In the genomic region with DNA sequence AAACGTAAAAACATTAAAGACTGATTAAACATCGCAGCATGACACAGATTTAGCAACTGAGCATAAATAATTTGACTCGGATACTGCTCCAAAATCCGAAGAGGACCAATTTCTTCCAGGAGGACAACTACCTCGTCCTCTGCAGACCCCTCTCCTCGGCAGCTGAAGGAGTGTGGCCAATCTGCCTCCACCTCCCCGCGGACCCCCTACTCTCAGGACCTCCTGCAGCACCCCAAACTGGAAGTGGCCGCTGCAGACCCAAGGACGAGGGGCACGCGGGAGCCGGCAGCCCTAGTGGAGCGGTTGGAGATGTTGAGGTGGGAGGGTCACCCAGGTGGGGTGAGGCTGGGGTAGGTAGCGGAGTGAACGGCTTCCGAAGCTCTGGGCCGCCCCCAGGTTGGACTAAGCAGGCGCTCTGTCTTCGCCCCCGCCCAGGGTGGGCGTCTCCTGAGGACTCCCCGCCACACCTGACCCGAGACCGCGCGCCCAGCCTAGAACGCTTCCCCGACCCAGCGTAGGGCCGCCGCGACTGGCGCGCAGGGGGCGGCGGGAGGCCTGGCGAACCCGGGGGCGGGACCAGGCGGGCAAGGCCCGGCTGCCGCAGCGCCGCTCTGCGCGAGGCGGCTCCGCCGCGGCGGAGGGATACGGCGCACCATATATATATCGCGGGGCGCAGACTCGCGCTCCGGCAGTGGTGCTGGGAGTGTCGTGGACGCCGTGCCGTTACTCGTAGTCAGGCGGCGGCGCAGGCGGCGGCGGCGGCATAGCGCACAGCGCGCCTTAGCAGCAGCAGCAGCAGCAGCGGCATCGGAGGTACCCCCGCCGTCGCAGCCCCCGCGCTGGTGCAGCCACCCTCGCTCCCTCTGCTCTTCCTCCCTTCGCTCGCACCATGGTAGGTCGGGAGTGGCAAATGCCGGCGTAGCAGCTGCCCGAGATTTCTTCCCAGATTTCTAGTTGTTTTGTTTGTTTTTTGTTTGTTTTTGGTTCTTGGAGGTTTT, we compare ENCODE assay signal across 8 cellular contexts. TPM values are rescaled to one million over a fixed set of nuclear protein-coding genes. Genes with fewer than 3 reads are reported as not detected.
DNase-seq lines count a peak whose midpoint lies in the region; ATAC-seq, FAIRE-seq and TF ChIP-seq lines count a peak whose summit lies in the region.

Gene CALM1, plus strand, starts transcription at position 688 of the 998 bp plus-strand sequence. Its CDS starts 202 bp downstream, at position 890.

- H3K4me1 ChIP-seq in A673 (ENCODE audit: insufficient read depth, low read length, poor library complexity, severe bottlenecking): peaks cover 31% of the 10 kb centered on the region
- peaks cover 27 to 43% (median 39%) of the 10 kb centered on the region in 6 donors for H3K4me1 ChIP-seq in spleen

- TSS peak; percentile 83 for BruUV-seq in A673 (replicated peaks; lab: Mats Ljungman, UMichigan)

- FAIRE-seq in bronchial epithelial cell (lab: Jason Lieb, UNC): no peak

- no peaks in the 10 kb centered on the region for H3K9me3 Mint-ChIP-seq in WTC11

- H3K27ac ChIP-seq in A673 (ENCODE audit: low read depth, low read length, poor library complexity, severe bottlenecking): peak within 1 kb of the TSS; percentile 82
- peak within 1 kb of the TSS; percentile 90 to 98 (median 95) for H3K27ac ChIP-seq in spleen

- CTCF ChIA-PET in A673 (lab: Charles Lee) (interaction anchor here (1.1 kb wide), 1 partner anchor 95 kb away, joined by 3 read pairs; no protein-coding TSS in a partner anchor), WTC11 (lab: Charles Lee) (interaction anchor here (1.0 to 1.6 kb wide), 5 partner anchors 14 to 362 kb away, joined by 3 to 5 read pairs (median 3); no protein-coding TSS in a partner anchor)

- peak within 1 kb of the TSS; percentile 91 for H3K4me3 Mint-ChIP-seq in WTC11

- WGBS in spleen, 5 donors: 2 to 5% (median 2%) methylated on average over 24 to 89 of the region's 89 CpGs

- peaks cover 20% of the 10 kb centered on the region for H3K36me3 ChIP-seq in A673 (ENCODE audit: insufficient read depth, low read length, poor library complexity, severe bottlenecking)
- peaks cover 10% of the 10 kb centered on the region for H3K36me3 ChIP-seq in bronchial epithelial cell (ENCODE audit: control insufficient read depth, insufficient read depth, low read length)
- peaks cover 4 to 19% (median 16%) of the 10 kb centered on the region in 6 donors for H3K36me3 ChIP-seq in spleen

- TF ChIP-seq CTCF in A673 (conservative IDR thresholded peaks at IDR 0.05; ENCODE audit: low read depth, low read length): no peak
- no peak for TF ChIP-seq CTCF in WTC11 (IDR thresholded peaks at IDR 0.05)
- TF ChIP-seq CTCF in bronchial epithelial cell (IDR thresholded peaks at IDR 0.05; ENCODE audit: insufficient read depth, low read length, severe bottlenecking): peak; percentile 4
- peak in 7 of 11 experiments; percentile 18 to 30 (median 23) for TF ChIP-seq CTCF in spleen (IDR thresholded peaks at IDR 0.05 in 8 of 11, conservative IDR thresholded peaks at IDR 0.05 in 3 of 11)

- H3K27ac Mint-ChIP-seq in WTC11: peak within 1 kb of the TSS; percentile 87

- H3K27me3 ChIP-seq in A673 (replicated peaks; ENCODE audit: insufficient read depth, low read depth, low read length, poor library complexity) (no peaks in the 10 kb centered on the region), bronchial epithelial cell (ENCODE audit: control insufficient read depth, insufficient read depth, low read length) (no peaks in the 10 kb centered on the region), spleen (replicated peaks in 1 of 7) (no peaks in the 10 kb centered on the region)

- intact Hi-C loops in A673 (cut with micrococcal nuclease; ENCODE audit: unreplicated experiment): loop anchor here (2.0 to 5.0 kb wide), 3 partner anchors 14 to 121 kb away; no protein-coding TSS in a partner anchor
- intact Hi-C loops in spleen (cut with DNase I; ENCODE audit: low total_unique reads): loop anchor here (5.0 kb wide), 1 partner anchor 301 kb away; no protein-coding TSS in a partner anchor

- peak; percentile 99 to 100 (median 100) for TF ChIP-seq POLR2A in spleen (IDR thresholded peaks at IDR 0.05)

- H3K27me3 Mint-ChIP-seq in WTC11 (ENCODE audit: low read depth): peaks cover 4% of the 10 kb centered on the region; the same call in 1 of the 2 replicates

- H3K4me3 ChIP-seq in A673 (ENCODE audit: low read depth, low read length, poor library complexity, severe bottlenecking): peak within 1 kb of the TSS; percentile 90
- peak within 1 kb of the TSS; percentile 93 for H3K4me3 ChIP-seq in bronchial epithelial cell (ENCODE audit: low read depth, low read length)
- peak within 1 kb of the TSS; percentile 91 to 100 (median 100) for H3K4me3 ChIP-seq in spleen

- H3K36me3 Mint-ChIP-seq in WTC11: peaks cover 22% of the 10 kb centered on the region

- peak; percentile 94 for DNase-seq in A673 (ENCODE audit: low spot score)
- DNase-seq in NCI-H2196 treated with DMSO at 0.1 percent for 48 hours (lab: John Stamatoyannopoulos, UW; ENCODE audit: unreplicated experiment): peak; percentile 42
- peak; percentile 92 for DNase-seq in WTC11 (ENCODE audit: low spot score)
- peak; percentile 66 for DNase-seq in bronchial epithelial cell (ENCODE audit: low read depth)
- peak; percentile 88 for DNase-seq in inferior parietal cortex (ENCODE audit: extremely low spot score)
- DNase-seq in spleen: peak; percentile 99

- H3K4me1 Mint-ChIP-seq in WTC11: peaks cover 26% of the 10 kb centered on the region

- POLR2A ChIA-PET in A673 (lab: Charles Lee; ENCODE audit: low non-redundant PET) (interaction anchor here (0.6 kb wide), 1 partner anchor 43 kb away, joined by 3 read pairs; no protein-coding TSS in a partner anchor), WTC11 (lab: Charles Lee) (interaction anchor here (0.7 to 2.6 kb wide), 4 partner anchors 13 to 176 kb away, joined by 3 to 41 read pairs (median 4); no protein-coding TSS in a partner anchor)

- peak; percentile 54 for ATAC-seq in GM18858 (IDR thresholded peaks at IDR 0.05; ENCODE audit: unreplicated experiment)
- ATAC-seq in HG03066 (IDR thresholded peaks at IDR 0.05; ENCODE audit: low read depth, unreplicated experiment): peak; percentile 60
- peak; percentile 85 for ATAC-seq in WTC11

- H3K9me3 ChIP-seq in A673 (ENCODE audit: low read depth, low read length, poor library complexity, severe bottlenecking) (no peaks in the 10 kb centered on the region), spleen (no peaks in the 10 kb centered on the region)

TF ChIP-seq in WTC11, 78 proteins besides CTCF, POLR2A, EP300 and RAD21 (continues in another document):
- peak; percentile 91; the same call in 1 of the 2 replicates for TF ChIP-seq ZNF671 (CRISPR knock-in tag; IDR thresholded peaks at IDR 0.05)
- TF ChIP-seq ZNF219 (CRISPR knock-in tag; IDR thresholded peaks at IDR 0.05; ENCODE audit: borderline replicate concordance): no peak; the same call in 1 of the 2 replicates
- peak; percentile 93 for TF ChIP-seq RORB (CRISPR knock-in tag; IDR thresholded peaks at IDR 0.05)
- TF ChIP-seq, protein P1, sequence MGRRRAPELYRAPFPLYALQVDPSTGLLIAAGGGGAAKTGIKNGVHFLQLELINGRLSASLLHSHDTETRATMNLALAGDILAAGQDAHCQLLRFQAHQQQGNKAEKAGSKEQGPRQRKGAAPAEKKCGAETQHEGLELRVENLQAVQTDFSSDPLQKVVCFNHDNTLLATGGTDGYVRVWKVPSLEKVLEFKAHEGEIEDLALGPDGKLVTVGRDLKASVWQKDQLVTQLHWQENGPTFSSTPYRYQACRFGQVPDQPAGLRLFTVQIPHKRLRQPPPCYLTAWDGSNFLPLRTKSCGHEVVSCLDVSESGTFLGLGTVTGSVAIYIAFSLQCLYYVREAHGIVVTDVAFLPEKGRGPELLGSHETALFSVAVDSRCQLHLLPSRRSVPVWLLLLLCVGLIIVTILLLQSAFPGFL (CRISPR knock-in tag; IDR thresholded peaks at IDR 0.05; ENCODE audit: borderline replicate concordance): no peak
- peak; percentile 64 for TF ChIP-seq AFF4 (CRISPR knock-in tag; IDR thresholded peaks at IDR 0.05; ENCODE audit: borderline replicate concordance)
- TF ChIP-seq MXD4 (CRISPR knock-in tag; IDR thresholded peaks at IDR 0.05; ENCODE audit: borderline replicate concordance): no peak
- peak; percentile 74; the same call in 1 of the 2 replicates for TF ChIP-seq OVOL2 (CRISPR knock-in tag; IDR thresholded peaks at IDR 0.05; ENCODE audit: borderline replicate concordance)
- TF ChIP-seq ESRRA (CRISPR knock-in tag; IDR thresholded peaks at IDR 0.05; ENCODE audit: borderline replicate concordance): 0 out of 2 replicates have a peak, but pooled peaks have one; percentile 24

RNA-seq across cellular contexts. Expression of gene CALM1, which starts in this region (rescaled TPM):
- total RNA-seq in A673 (2021) (961 and 998 TPM in 2 replicates), WTC11 (2021) (338 to 373 TPM (median 350 TPM) in 3 replicates), bronchial epithelial cell (267 and 1,162 TPM in 2 replicates), spleen (100 to 1,000 TPM; 294 to 483 (median 387) TPM)
- polyA plus RNA-seq in spleen: 100 to 1,000 TPM; 188 to 292 (median 256) TPM

Comparison
In these comparisons a context has a peak if more than half of its experiments do, and no peak if none do; other contexts are left out.
1. Peak in every context shown above with its lines: DNase-seq, ATAC-seq, H3K4me3 ChIP-seq and H3K27ac ChIP-seq.
2. DNase-seq: peak in every context shown above with its lines; median percentile 99 in spleen; 94 in A673; 92 in WTC11; 88 in inferior parietal cortex; 66 in bronchial epithelial cell; 42 in NCI-H2196 treated with DMSO at 0.1 percent for 48 hours.
3. CTCF ChIP-seq: peak in bronchial epithelial cell (single experiment) and spleen (7 of 11); none in A673 (single experiment) and WTC11 (single experiment).